ENCODE assay signal across 19 cellular contexts in the genomic region with DNA sequence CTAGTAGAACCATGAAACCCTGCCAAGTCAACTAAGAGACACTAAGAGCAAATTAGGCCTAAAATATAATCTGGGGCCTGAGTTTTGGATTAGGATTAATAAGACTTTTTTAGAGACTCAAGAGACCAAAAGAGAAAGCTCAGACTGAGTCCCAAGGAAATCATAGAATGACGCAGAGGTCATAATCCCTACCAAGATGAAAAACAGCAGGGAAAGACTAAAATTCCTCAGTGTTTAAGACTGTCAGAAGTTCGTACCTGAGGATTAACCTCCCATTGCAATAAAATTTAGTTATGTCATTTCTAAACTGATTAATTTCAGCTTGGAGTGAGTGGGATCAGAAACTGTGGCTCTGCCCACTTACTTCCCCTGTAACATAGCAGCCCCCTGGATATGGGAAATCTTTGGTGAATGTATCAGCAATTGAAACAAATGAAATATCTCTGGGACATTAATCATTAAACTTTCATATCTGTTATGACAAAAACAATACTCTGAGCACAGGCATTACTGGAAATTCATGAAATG.
DNase-seq lines count a peak whose midpoint lies in the region; ATAC-seq, FAIRE-seq and TF ChIP-seq lines count a peak whose summit lies in the region.
"Had no signal": no experiment of that assay in that cellular context is flagged by ENCODE, and none has a peak within 500 bp of the region (broad histone marks: within the 10 kb centered on the region; RNA-seq: fewer than 3 reads in every experiment).

No MANE protein-coding gene starts in this region.

- ATAC-seq in HepG2: no peak
- ATAC-seq: activated CD8-positive, alpha-beta T cell treated with anti-CD3 and anti-CD28 coated beads, Interleukin-2, amount 10 ng/mL, durations not matched to agents 7 days and 5 days; esophagus mucosa; GM12878; left colon; stimulated activated memory B cell treated with anti-CD40 and anti-IgM and Interleukin-4, amounts not matched to agents 10 μg/mL and 1 μg/mL and 100 μg/mL, for 72 hours had no signal

- no peak for TF ChIP-seq POLR2A in HepG2 (IDR thresholded peaks at IDR 0.05; ENCODE audit: insufficient read depth in 1 of 2, low read depth in 2 of 2, low read length in 2 of 2)
- TF ChIP-seq POLR2A in adrenal gland (IDR thresholded peaks at IDR 0.05): no peak
- TF ChIP-seq POLR2A in stomach (IDR thresholded peaks at IDR 0.05): no peak

- H3K27me3 ChIP-seq in liver (ENCODE audit: control insufficient read depth in 4 of 4, insufficient read depth in 4 of 4, low read length in 3 of 4) (no peaks in the 10 kb centered on the region), HepG2 (ENCODE audit: control insufficient read depth in 1 of 2, insufficient read depth in 2 of 2, low read length in 2 of 2) (0 out of 5 replicates have a peak, but pooled peaks cover 0 to 4% of the 10 kb centered on the region in 2 experiments), adrenal gland (no peaks in the 10 kb centered on the region), keratinocyte (ENCODE audit: control insufficient read depth, extremely low read depth, insufficient read depth, low read length) (no peaks in the 10 kb centered on the region), H7 (ENCODE audit: control insufficient read depth, insufficient read depth, low read length) (no peaks in the 10 kb centered on the region), stomach (no peaks in the 10 kb centered on the region)

- FAIRE-seq in HepG2 (lab: Jason Lieb, UNC) (no peak), keratinocyte (lab: Jason Lieb, UNC) (no peak)
- FAIRE-seq: G401.6, GM12878 had no signal

- no peak overlapping the region for H3K4me2 ChIP-seq in HepG2 (ENCODE audit: low read depth, low read length)
- peak overlapping the region; percentile 18 for H3K4me2 ChIP-seq in keratinocyte (ENCODE audit: control insufficient read depth, extremely low read depth, insufficient read depth, low read depth, low read length)

- H3K36me3 ChIP-seq in liver (ENCODE audit: control insufficient read depth in 4 of 4, insufficient read depth in 3 of 4, low read depth in 1 of 4, low read length in 3 of 4): no peaks in the 10 kb centered on the region
- H3K36me3 ChIP-seq in HepG2 (replicated peaks in 1 of 2; ENCODE audit: control insufficient read depth in 1 of 2, insufficient read depth in 2 of 2, low read length in 2 of 2): no peaks in the 10 kb centered on the region
- no peaks in the 10 kb centered on the region for H3K36me3 ChIP-seq in adrenal gland (replicated peaks in 1 of 2)
- no peaks in the 10 kb centered on the region for H3K36me3 ChIP-seq in keratinocyte (ENCODE audit: control insufficient read depth in 2 of 2, extremely low read depth in 1 of 2, insufficient read depth in 2 of 2, low read length in 2 of 2)
- no peaks in the 10 kb centered on the region for H3K36me3 ChIP-seq in H7 (replicated peaks; ENCODE audit: control insufficient read depth, insufficient read depth, low read length)
- no peaks in the 10 kb centered on the region for H3K36me3 ChIP-seq in stomach

- WGBS in liver: 79% methylated on average over 2 of the region's 2 CpGs
- WGBS in HepG2 (ENCODE audit: low lambda C conversion rate): 32% methylated on average over 2 of the region's 2 CpGs
- WGBS in adrenal gland, 4 donors: 66 to 77% (median 71%) methylated on average over 2 of the region's 2 CpGs
- WGBS in stomach, 5 donors: 65 to 84% (median 72%) methylated on average over 2 of the region's 2 CpGs

- POLR2A ChIA-PET in HepG2 (lab: Yijun Ruan, JAX): no interaction called here

- intact Hi-C loops in HepG2 (cut with micrococcal nuclease; ENCODE audit: unreplicated experiment) (no loop called here), adrenal gland (cut with DNase I) (loop anchor here in 1 of 2 donors (10.0 kb wide), 1 partner anchor 114 kb away; no protein-coding TSS in a partner anchor), stomach (cut with DNase I; ENCODE audit: low total_unique reads) (no loop called here)

- CTCF ChIA-PET in HepG2 (lab: Yijun Ruan, JAX; ENCODE audit: low intra/inter-chr PET ratio, low total read pairs): no interaction called here

- H2AFZ ChIP-seq in HepG2 (ENCODE audit: low read length) (no peak overlapping the region), keratinocyte (ENCODE audit: control insufficient read depth, low read length) (no peak overlapping the region)

- TF ChIP-seq RAD21 in liver (IDR thresholded peaks at IDR 0.05) (no peak), HepG2 (CRISPR knock-in tag; IDR thresholded peaks at IDR 0.05) (no peak)

- no peaks in the 10 kb centered on the region for H3K9me3 ChIP-seq in liver (ENCODE audit: control insufficient read depth in 4 of 4, low read length in 3 of 4)
- H3K9me3 ChIP-seq in HepG2 (ENCODE audit: low read length): no peaks in the 10 kb centered on the region
- H3K9me3 ChIP-seq in adrenal gland (replicated peaks in 1 of 3): no peaks in the 10 kb centered on the region
- H3K9me3 ChIP-seq in keratinocyte (ENCODE audit: control insufficient read depth, low read depth, low read length): no peaks in the 10 kb centered on the region
- no peaks in the 10 kb centered on the region for H3K9me3 ChIP-seq in stomach

- DNase-seq in HepG2 (ENCODE audit: low spot score): no peak
- DNase-seq in adrenal gland: no peak
- DNase-seq in keratinocyte (ENCODE audit: low read depth, low spot score): no peak
- DNase-seq in H7: no peak
- DNase-seq in stomach: no peak
- no peak for DNase-seq in NCI-H2029 treated with DMSO at 0.1 percent for 48 hours (lab: John Stamatoyannopoulos, UW)
- no peak for DNase-seq in glutamatergic neuron
- DNase-seq: activated CD8-positive, alpha-beta T cell treated with anti-CD3 and anti-CD28 coated beads, Interleukin-2, amount 10 ng/mL, durations not matched to agents 7 days and 5 days; hippocampal formation; left colon; NCI-H1105; NCI-H748 treated with DMSO at 0.1 percent for 48 hours had no signal

- TF ChIP-seq EP300 in HepG2 (IDR thresholded peaks at IDR 0.05; ENCODE audit: low read depth in 2 of 2, low read length in 2 of 2) (no peak), HepG2 (CRISPR knock-in tag; IDR thresholded peaks at IDR 0.05; ENCODE audit: borderline replicate concordance) (no peak), stomach (IDR thresholded peaks at IDR 0.05) (no peak)

- BruUV-seq in HepG2 (replicated peaks; lab: Mats Ljungman, UMichigan): no TSS peak

- H3K79me2 ChIP-seq in HepG2 (ENCODE audit: insufficient read depth, low read length): no peaks in the 10 kb centered on the region
- H3K79me2 ChIP-seq in keratinocyte (ENCODE audit: control insufficient read depth, insufficient read depth, low read length): no peaks in the 10 kb centered on the region

- in situ Hi-C loops in HepG2 (cut with HindIII; ENCODE audit: extremely low pct_ligation_motif_present, low pct_unique_long_range_greater_than_20kb): no loop called here

- H3K9ac ChIP-seq in liver (ENCODE audit: low read depth in 1 of 2, low read length in 2 of 2) (no peak overlapping the region), HepG2 (ENCODE audit: insufficient read depth, low read depth, low read length) (no peak overlapping the region), keratinocyte (ENCODE audit: control insufficient read depth, extremely low read depth, insufficient read depth, low read length) (no peak overlapping the region)

- H3K4me1 ChIP-seq in liver (ENCODE audit: control insufficient read depth in 4 of 4, insufficient read depth in 4 of 4, low read length in 3 of 4) (no peaks in the 10 kb centered on the region), HepG2 (ENCODE audit: insufficient read depth, low read length) (0 out of 2 replicates have a peak, but pooled peaks cover 4% of the 10 kb centered on the region), adrenal gland (replicated peaks in 1 of 2) (peaks cover 12 to 30% of the 10 kb centered on the region in 2 donors), keratinocyte (ENCODE audit: control insufficient read depth, extremely low read depth, insufficient read depth, low read length) (peaks cover 20% of the 10 kb centered on the region), stomach (peaks cover 0 to 4% (median 0%) of the 10 kb centered on the region in 4 donors)

- TF ChIP-seq CTCF in liver (IDR thresholded peaks at IDR 0.05; ENCODE audit: low read depth, low read length, missing input control): no peak
- no peak for TF ChIP-seq CTCF in HepG2 (CRISPR knock-in tag; IDR thresholded peaks at IDR 0.05)
- TF ChIP-seq CTCF in adrenal gland (IDR thresholded peaks at IDR 0.05): no peak
- TF ChIP-seq CTCF in keratinocyte (optimal IDR thresholded peaks at IDR 0.05 in 1 of 3, IDR thresholded peaks at IDR 0.05 in 1 of 3, conservative IDR thresholded peaks at IDR 0.05 in 1 of 3; ENCODE audit: extremely low read depth in 1 of 3, insufficient read depth in 2 of 3, low read length in 3 of 3): no peak
- no peak for TF ChIP-seq CTCF in stomach (IDR thresholded peaks at IDR 0.05)
- TF ChIP-seq CTCF in glutamatergic neuron (IDR thresholded peaks at IDR 0.05; ENCODE audit: partially characterized antibody, unreplicated experiment): no peak

- dilution Hi-C loops in keratinocyte (cut with MboI; ENCODE audit: extremely low pct_ligation_motif_present, low sequenced_read_pairs): no loop called here

- H3K27ac Mint-ChIP-seq in glutamatergic neuron (ENCODE audit: unreplicated experiment): no peak overlapping the region
- H3K27ac Mint-ChIP-seq: activated CD8-positive, alpha-beta T cell treated with anti-CD3 and anti-CD28 coated beads, Interleukin-2, amount 10 ng/mL, durations not matched to agents 7 days and 5 days; activated T-helper 1 cell treated with anti-CD3 and anti-CD28 coated beads, Interleukin-12 subunit alpha, Interleukin-12 subunit beta, Interleukin-2, Interleukin-4 antibody, amounts not matched to agents 30 ng/mL and 10 ng/mL and 1 ng/mL, durations not matched to agents 14 hours and 24 hours and 36 hours; stimulated activated memory B cell treated with anti-CD40 and anti-IgM and Interleukin-4, amounts not matched to agents 10 μg/mL and 1 μg/mL and 100 μg/mL, for 72 hours had no signal

- H3K4me3 ChIP-seq in liver (ENCODE audit: low read depth in 1 of 3, low read length in 3 of 3) (no peak overlapping the region), HepG2 (replicated peaks in 1 of 3; ENCODE audit: insufficient read depth in 1 of 3, low read depth in 2 of 3, low read length in 3 of 3) (no peak overlapping the region), adrenal gland (no peak overlapping the region), keratinocyte (ENCODE audit: control insufficient read depth in 2 of 3, extremely low read depth in 1 of 3, insufficient read depth in 2 of 3, low read depth in 1 of 3, low read length in 3 of 3) (no peak overlapping the region), H7 (ENCODE audit: insufficient read depth, low read depth, low read length) (no peak overlapping the region), stomach (no peak overlapping the region)
- H3K4me3 ChIP-seq: GM12878, skin epidermis had no signal

- H3K27me3 Mint-ChIP-seq in glutamatergic neuron (ENCODE audit: unreplicated experiment): no peaks in the 10 kb centered on the region

- no peak overlapping the region for H3K4me3 Mint-ChIP-seq in glutamatergic neuron (ENCODE audit: unreplicated experiment)
- H3K4me3 Mint-ChIP-seq: activated CD8-positive, alpha-beta T cell treated with anti-CD3 and anti-CD28 coated beads, Interleukin-2, amount 10 ng/mL, durations not matched to agents 7 days and 5 days; activated T-helper 1 cell treated with anti-CD3 and anti-CD28 coated beads, Interleukin-12 subunit alpha, Interleukin-12 subunit beta, Interleukin-2, Interleukin-4 antibody, amounts not matched to agents 30 ng/mL and 10 ng/mL and 1 ng/mL, durations not matched to agents 14 hours and 24 hours and 36 hours; stimulated activated memory B cell treated with anti-CD40 and anti-IgM and Interleukin-4, amounts not matched to agents 10 μg/mL and 1 μg/mL and 100 μg/mL, for 72 hours had no signal

- no peaks in the 10 kb centered on the region for H3K36me3 Mint-ChIP-seq in glutamatergic neuron (ENCODE audit: unreplicated experiment)
- H3K36me3 Mint-ChIP-seq: stimulated activated memory B cell treated with anti-CD40 and anti-IgM and Interleukin-4, amounts not matched to agents 10 μg/mL and 1 μg/mL and 100 μg/mL, for 72 hours had no signal

- no peaks in the 10 kb centered on the region for H3K4me1 Mint-ChIP-seq in glutamatergic neuron (ENCODE audit: low read depth, unreplicated experiment)
- H3K4me1 Mint-ChIP-seq: stimulated activated memory B cell treated with anti-CD40 and anti-IgM and Interleukin-4, amounts not matched to agents 10 μg/mL and 1 μg/mL and 100 μg/mL, for 72 hours had no signal

- no peaks in the 10 kb centered on the region for H4K20me1 ChIP-seq in HepG2 (ENCODE audit: insufficient read depth, low read length)
- H4K20me1 ChIP-seq in keratinocyte (ENCODE audit: control insufficient read depth, extremely low read depth, insufficient read depth, low read length): no peaks in the 10 kb centered on the region

- peaks cover 2% of the 10 kb centered on the region for H3K9me3 Mint-ChIP-seq in glutamatergic neuron (ENCODE audit: unreplicated experiment)
- H3K9me3 Mint-ChIP-seq: activated T-helper 1 cell treated with anti-CD3 and anti-CD28 coated beads, Interleukin-12 subunit alpha, Interleukin-12 subunit beta, Interleukin-2, Interleukin-4 antibody, amounts not matched to agents 30 ng/mL and 10 ng/mL and 1 ng/mL, durations not matched to agents 14 hours and 24 hours and 36 hours; stimulated activated memory B cell treated with anti-CD40 and anti-IgM and Interleukin-4, amounts not matched to agents 10 μg/mL and 1 μg/mL and 100 μg/mL, for 72 hours had no signal

- peak overlapping the region; percentile 29 to 51 for H3K27ac ChIP-seq in liver (ENCODE audit: low read depth in 1 of 2, low read length in 2 of 2)
- no peak overlapping the region for H3K27ac ChIP-seq in HepG2 (ENCODE audit: extremely low read length, insufficient read depth, low read length)
- H3K27ac ChIP-seq in adrenal gland: peak overlapping the region; percentile 49 to 81 (median 67)
- peak overlapping the region; percentile 36 for H3K27ac ChIP-seq in keratinocyte (ENCODE audit: control insufficient read depth, insufficient read depth, low read length)
- peak overlapping the region in 1 of 5 donors; percentile 5 for H3K27ac ChIP-seq in stomach

- no peaks in the 10 kb centered on the region for H3K9me1 ChIP-seq in keratinocyte (ENCODE audit: control insufficient read depth, extremely low read depth, insufficient read depth, low read length)
